Comparison of ENCODE assay signal across 8 cellular contexts in the genomic region with DNA sequence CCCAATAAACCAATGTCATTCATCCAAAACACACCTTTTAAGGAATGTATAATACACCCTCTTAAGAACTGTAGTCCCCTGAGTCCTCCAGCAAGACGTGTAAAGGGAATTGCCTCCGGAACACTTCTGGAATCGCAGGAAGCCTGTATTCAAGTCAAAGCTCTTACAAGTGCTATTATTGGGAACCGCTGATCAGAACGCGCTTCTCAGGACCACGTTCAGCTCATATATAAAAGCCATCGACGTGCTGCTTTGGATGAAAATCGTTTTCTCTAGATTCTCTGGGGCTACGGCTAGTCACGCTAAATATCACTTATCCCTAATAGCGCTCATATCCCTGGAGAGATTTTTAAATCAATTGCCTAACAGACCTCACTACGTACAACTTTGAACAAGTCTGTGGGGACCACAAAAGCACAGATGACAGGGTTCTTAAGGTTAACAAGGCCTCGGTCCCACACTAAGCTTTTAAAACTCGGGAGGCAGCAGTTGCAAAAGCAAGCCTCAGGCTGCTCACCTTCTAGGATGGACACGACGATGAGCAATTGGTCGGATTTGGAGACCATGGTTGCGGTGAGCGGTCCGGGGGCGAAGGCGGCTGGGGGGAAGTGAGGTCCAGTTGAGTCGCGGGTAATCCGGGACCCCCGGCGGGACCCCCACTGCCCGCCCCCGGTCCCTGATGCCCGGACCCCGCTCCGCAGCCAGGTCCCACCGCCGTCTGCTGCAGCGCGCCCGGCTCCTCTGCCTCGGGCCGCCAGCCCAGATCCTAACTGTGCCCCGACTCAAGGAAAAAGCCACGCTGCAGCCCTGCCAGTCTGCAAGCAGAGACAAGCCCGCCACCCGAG. TPM values are rescaled to one million over a fixed set of nuclear protein-coding genes. Genes with fewer than 3 reads are reported as not detected.
DNase-seq lines count a peak whose midpoint lies in the region; ATAC-seq, FAIRE-seq and TF ChIP-seq lines count a peak whose summit lies in the region.

No MANE protein-coding gene starts in this region.

- H3K9me3 ChIP-seq in kidney (ENCODE audit: control insufficient read depth in 1 of 2, low read length in 2 of 2) (no peaks in the 10 kb centered on the region), T-helper 17 cell (ENCODE audit: control insufficient read depth, low read length, poor library complexity, severe bottlenecking) (no peaks in the 10 kb centered on the region)

- peak overlapping the region; percentile 95 for H3K4me3 ChIP-seq in GM12875 (ENCODE audit: low read depth, low read length)
- peak overlapping the region; percentile 70 to 75 for H3K4me3 ChIP-seq in cardiac fibroblast (replicated peaks in 1 of 2; ENCODE audit: low read depth in 2 of 2, low read length in 2 of 2)
- H3K4me3 ChIP-seq in kidney (ENCODE audit: low read length in 2 of 2) = peak overlapping the region; percentile 89 to 93

- H3K4me1 Mint-ChIP-seq in T-helper 17 cell = peaks cover 19% of the 10 kb centered on the region

- ATAC-seq in HG02885 (IDR thresholded peaks at IDR 0.05; ENCODE audit: poor library complexity, unreplicated experiment) = peak; percentile 28
- peak; percentile 2 for ATAC-seq in stimulated activated naive CD8-positive, alpha-beta T cell treated with anti-CD3 and anti-CD28 coated beads, Interleukin-15, Interleukin-2, amounts not matched to agents 100 U/mL and 50 U/mL, for 24 hours
- ATAC-seq in T-helper 17 cell = no peak

- no peaks in the 10 kb centered on the region for H3K27me3 Mint-ChIP-seq in T-helper 17 cell

- H3K27ac Mint-ChIP-seq in T-helper 17 cell = no peak overlapping the region

- no peaks in the 10 kb centered on the region for H3K36me3 Mint-ChIP-seq in T-helper 17 cell (ENCODE audit: low read depth)

- no peak overlapping the region for H3K4me3 Mint-ChIP-seq in T-helper 17 cell

- intact Hi-C loops in kidney (cut with DNase I) = no loop called here

- peak overlapping the region; percentile 71 to 74 for H3K27ac ChIP-seq in kidney (ENCODE audit: low read depth in 2 of 2, low read length in 2 of 2)

- peak overlapping the region; percentile 30 to 80 for H3K9ac ChIP-seq in kidney (ENCODE audit: low read length in 2 of 2)

- DNase-seq in AG20443 (ENCODE audit: low spot score) (peak; percentile 34), NCI-H69 (lab: John Stamatoyannopoulos, UW) (peak; percentile 75), cardiac fibroblast (ENCODE audit: low read depth in 2 of 2) (peak; percentile 37 to 49), kidney (no peak), T-helper 17 cell (no peak)
- no peak for DNase-seq in stimulated activated naive CD8-positive, alpha-beta T cell treated with anti-CD3 and anti-CD28 coated beads, Interleukin-15, Interleukin-2, amounts not matched to agents 100 U/mL and 50 U/mL, for 24 hours

- no peaks in the 10 kb centered on the region for H3K36me3 ChIP-seq in kidney (ENCODE audit: control insufficient read depth in 1 of 2, insufficient read depth in 2 of 2, low read length in 2 of 2)

- no peak for FAIRE-seq in kidney (lab: Jason Lieb, UNC)

- peaks cover 3 to 7% of the 10 kb centered on the region in 2 donors for H3K4me1 ChIP-seq in kidney (ENCODE audit: control insufficient read depth in 1 of 2, insufficient read depth in 1 of 2, low read depth in 1 of 2, low read length in 2 of 2)

- TF ChIP-seq CTCF in GM12875 (IDR thresholded peaks at IDR 0.05; ENCODE audit: borderline replicate concordance, insufficient read depth, low read depth, low read length) (no peak), cardiac fibroblast (IDR thresholded peaks at IDR 0.05; ENCODE audit: low read depth, low read length) (no peak), kidney (IDR thresholded peaks at IDR 0.05; ENCODE audit: borderline replicate concordance, extremely low read depth, insufficient read depth) (no peak)

RNA-seq across cellular contexts. Expression of a gene that starts 0.5 kb away (rescaled TPM):
- total RNA-seq in kidney (22.1 TPM), T-helper 17 cell (10 to 100 TPM; 58.6 to 60.5 TPM)
- polyA plus RNA-seq in kidney (ENCODE audit: insufficient read depth, low read depth, low replicate concordance) = 4.6 TPM

Comparison
In these comparisons a context has a peak if more than half of its experiments do, and no peak if none do; other contexts are left out.
1. DNase-seq: peak in AG20443 (single experiment), NCI-H69 (single experiment) and cardiac fibroblast (2 of 2); none in kidney (single experiment), stimulated activated naive CD8-positive, alpha-beta T cell treated with anti-CD3 and anti-CD28 coated beads, Interleukin-15, Interleukin-2, amounts not matched to agents 100 U/mL and 50 U/mL, for 24 hours (single experiment) and T-helper 17 cell (0 of 3).
2. Peak in every context shown above with its lines, with median percentiles within 50 percentile points of each other: H3K4me3 ChIP-seq.